8 cellular contexts compared by ENCODE assay signal in genomic region chr2:8525582-8526402, GRCh38.
DNase-seq lines count a peak whose midpoint lies in the region; ATAC-seq and FAIRE-seq lines count a peak whose summit lies in the region.

No MANE protein-coding gene starts in this region.

- H3K9me3 Mint-ChIP-seq in activated T-helper 1 cell treated with anti-CD3 and anti-CD28 coated beads, Interleukin-12 subunit alpha, Interleukin-12 subunit beta, Interleukin-2, Interleukin-4 antibody, amounts not matched to agents 30 ng/mL and 10 ng/mL and 1 ng/mL, durations not matched to agents 14 hours and 24 hours and 36 hours: peaks cover 8% of the 10 kb centered on the region

- H3K36me3 Mint-ChIP-seq in activated T-helper 1 cell treated with anti-CD3 and anti-CD28 coated beads, Interleukin-12 subunit alpha, Interleukin-12 subunit beta, Interleukin-2, Interleukin-4 antibody, amounts not matched to agents 30 ng/mL and 10 ng/mL and 1 ng/mL, durations not matched to agents 14 hours and 24 hours and 36 hours (ENCODE audit: low read depth): peaks cover 7% of the 10 kb centered on the region

- H3K9me3 ChIP-seq in small intestine (ENCODE audit: control insufficient read depth, low read depth): no peaks in the 10 kb centered on the region

- no peaks in the 10 kb centered on the region for H3K27me3 ChIP-seq in small intestine (ENCODE audit: control insufficient read depth in 2 of 2, insufficient read depth in 2 of 2, low read length in 2 of 2)

- no peak for FAIRE-seq in small intestine (lab: Jason Lieb, UNC)

- peaks cover 55% of the 10 kb centered on the region for H3K4me1 Mint-ChIP-seq in activated T-helper 1 cell treated with anti-CD3 and anti-CD28 coated beads, Interleukin-12 subunit alpha, Interleukin-12 subunit beta, Interleukin-2, Interleukin-4 antibody, amounts not matched to agents 30 ng/mL and 10 ng/mL and 1 ng/mL, durations not matched to agents 14 hours and 24 hours and 36 hours (ENCODE audit: low read depth)

- WGBS in small intestine, 3 donors: 9 to 28% (median 17%) methylated on average over 14 of the region's 14 CpGs

- no peaks in the 10 kb centered on the region for H3K36me3 ChIP-seq in small intestine (ENCODE audit: control insufficient read depth in 2 of 2, insufficient read depth in 2 of 2, low read length in 2 of 2)

- peaks cover 2 to 14% of the 10 kb centered on the region in 2 donors for H3K4me1 ChIP-seq in small intestine (ENCODE audit: control insufficient read depth in 2 of 2, insufficient read depth in 1 of 2, low read depth in 1 of 2, low read length in 1 of 2)

- H3K4me3 ChIP-seq in small intestine (ENCODE audit: low read depth in 1 of 2, low read length in 2 of 2): no peak overlapping the region

- ATAC-seq in GM18870 (IDR thresholded peaks at IDR 0.05; ENCODE audit: unreplicated experiment) (peak; percentile 44), HG03039 (IDR thresholded peaks at IDR 0.05; ENCODE audit: unreplicated experiment) (peak; percentile 47)

- DNase-seq in ACHN (peak; percentile 16), NCI-H2029 (lab: John Stamatoyannopoulos, UW) (peak; percentile 98), iPS-NIHi11 (ENCODE audit: low spot score) (peak; percentile 76), small intestine (peak; percentile 69), RKO (ENCODE audit: low spot score) (no peak)
- DNase-seq in activated T-helper 1 cell treated with anti-CD3 and anti-CD28 coated beads, Interleukin-12 subunit alpha, Interleukin-12 subunit beta, Interleukin-2, Interleukin-4 antibody, amounts not matched to agents 30 ng/mL and 10 ng/mL and 1 ng/mL, durations not matched to agents 14 hours and 24 hours and 36 hours (ENCODE audit: low spot score): no peak

- no peak overlapping the region for H3K4me3 Mint-ChIP-seq in activated T-helper 1 cell treated with anti-CD3 and anti-CD28 coated beads, Interleukin-12 subunit alpha, Interleukin-12 subunit beta, Interleukin-2, Interleukin-4 antibody, amounts not matched to agents 30 ng/mL and 10 ng/mL and 1 ng/mL, durations not matched to agents 14 hours and 24 hours and 36 hours

- H3K27me3 Mint-ChIP-seq in activated T-helper 1 cell treated with anti-CD3 and anti-CD28 coated beads, Interleukin-12 subunit alpha, Interleukin-12 subunit beta, Interleukin-2, Interleukin-4 antibody, amounts not matched to agents 30 ng/mL and 10 ng/mL and 1 ng/mL, durations not matched to agents 14 hours and 24 hours and 36 hours (ENCODE audit: insufficient read depth): no peaks in the 10 kb centered on the region

- in situ Hi-C loops in ACHN (cut with HindIII; ENCODE audit: low pct_ligation_motif_present, low pct_unique_long_range_greater_than_20kb, low sequenced_read_pairs): no loop called here

- H3K27ac Mint-ChIP-seq in activated T-helper 1 cell treated with anti-CD3 and anti-CD28 coated beads, Interleukin-12 subunit alpha, Interleukin-12 subunit beta, Interleukin-2, Interleukin-4 antibody, amounts not matched to agents 30 ng/mL and 10 ng/mL and 1 ng/mL, durations not matched to agents 14 hours and 24 hours and 36 hours: peak overlapping the region; percentile 32

- peak overlapping the region; percentile 60 to 90 for H3K27ac ChIP-seq in small intestine (ENCODE audit: low read depth in 1 of 2, low read length in 1 of 2)

- intact Hi-C loops in activated T-helper 1 cell treated with anti-CD3 and anti-CD28 coated beads, Interleukin-12 subunit alpha, Interleukin-12 subunit beta, Interleukin-2, Interleukin-4 antibody, amounts not matched to agents 30 ng/mL and 10 ng/mL and 1 ng/mL, durations not matched to agents 14 hours and 24 hours and 36 hours (cut with micrococcal nuclease): loop anchor here (2.0 kb wide), 1 partner anchor 15 kb away; no protein-coding TSS in a partner anchor

Comparison
In these comparisons a context has a peak if more than half of its experiments do, and no peak if none do; other contexts are left out.
1. DNase-seq: peak in ACHN (single experiment), NCI-H2029 (single experiment), iPS-NIHi11 (single experiment) and small intestine (single experiment); none in activated T-helper 1 cell treated with anti-CD3 and anti-CD28 coated beads, Interleukin-12 subunit alpha, Interleukin-12 subunit beta, Interleukin-2, Interleukin-4 antibody, amounts not matched to agents 30 ng/mL and 10 ng/mL and 1 ng/mL, durations not matched to agents 14 hours and 24 hours and 36 hours (single experiment) and RKO (single experiment).